10 cellular contexts compared by ENCODE assay signal in genomic region chr1:155012760-155013602, GRCh38. TPM values are rescaled to one million over a fixed set of nuclear protein-coding genes. Genes with fewer than 3 reads are reported as not detected.
DNase-seq lines count a peak whose midpoint lies in the region; ATAC-seq, FAIRE-seq and TF ChIP-seq lines count a peak whose summit lies in the region.
"Had no signal": no experiment of that assay in that cellular context is flagged by ENCODE, and none has a peak within 500 bp of the region (broad histone marks: within the 10 kb centered on the region; RNA-seq: fewer than 3 reads in every experiment).

No MANE protein-coding gene starts in this region.

- no peak for FAIRE-seq in RCC 7860 (lab: Jason Lieb, UNC)

- H3K4me3 ChIP-seq in iPS-18a (ENCODE audit: low read length) = peak overlapping the region; percentile 42

- H3K4me1 Mint-ChIP-seq in activated B cell treated with CpG ODN at 0.5 μM for 24 hours = peaks cover 85% of the 10 kb centered on the region
- peaks cover 94% of the 10 kb centered on the region for H3K4me1 Mint-ChIP-seq in stimulated activated naive CD8-positive, alpha-beta T cell treated with anti-CD3 and anti-CD28 coated beads, Interleukin-15, amount 100 ng/mL, for 72 hours

- CTCF ChIA-PET in activated B cell treated with CpG ODN at 0.5 μM for 24 hours (lab: Charles Lee) = interaction anchor here (1.1 kb wide), 1 partner anchor 57 kb away, joined by 3 read pairs; the partner anchor contains the start of gene PBXIP1

- no peaks in the 10 kb centered on the region for H3K9me3 Mint-ChIP-seq in activated B cell treated with CpG ODN at 0.5 μM for 24 hours
- no peaks in the 10 kb centered on the region for H3K9me3 Mint-ChIP-seq in stimulated activated naive CD8-positive, alpha-beta T cell treated with anti-CD3 and anti-CD28 coated beads, Interleukin-15, amount 100 ng/mL, for 72 hours

- no peak for TF ChIP-seq CTCF in activated B cell treated with CpG ODN at 0.5 μM for 24 hours (IDR thresholded peaks at IDR 0.05)

- H3K4me1 ChIP-seq in iPS-18a (ENCODE audit: control insufficient read depth, low read depth, low read length) = peaks cover 35% of the 10 kb centered on the region

- DNase-seq in activated CD8-positive, alpha-beta memory T cell treated with anti-CD3 and anti-CD28 coated beads, Interleukin-2, amount 50 U/mL, for 48 hours = peak; percentile 48
- DNase-seq in activated CD8-positive, alpha-beta memory T cell treated with anti-CD3 and anti-CD28 coated beads, Interleukin-2, amount 50 U/mL, for 4 hours = no peak
- no peak for DNase-seq in activated B cell treated with CpG ODN at 0.5 μM for 24 hours
- DNase-seq in stimulated activated naive CD8-positive, alpha-beta T cell treated with anti-CD3 and anti-CD28 coated beads, Interleukin-15, amount 100 ng/mL, for 72 hours = no peak
- no peak for DNase-seq in G401 (ENCODE audit: low spot score)
- no peak for DNase-seq in RCC 7860 (ENCODE audit: low spot score)
- DNase-seq: GOT3 had no signal

- H3K27ac Mint-ChIP-seq in activated B cell treated with CpG ODN at 0.5 μM for 24 hours = peak overlapping the region; percentile 83
- peak overlapping the region in 1 of 2 donors; percentile 63 for H3K27ac Mint-ChIP-seq in stimulated activated naive CD8-positive, alpha-beta T cell treated with anti-CD3 and anti-CD28 coated beads, Interleukin-15, amount 100 ng/mL, for 72 hours

- in situ Hi-C loops in G401 (cut with HindIII; ENCODE audit: low sequenced_read_pairs) = no loop called here

- H3K9me3 ChIP-seq in iPS-18a (ENCODE audit: control insufficient read depth, low read depth, low read length) = no peaks in the 10 kb centered on the region

- intact Hi-C loops in activated B cell treated with CpG ODN at 0.5 μM for 24 hours (cut with micrococcal nuclease) = no loop called here

- H3K27me3 Mint-ChIP-seq in activated B cell treated with CpG ODN at 0.5 μM for 24 hours = no peaks in the 10 kb centered on the region
- peaks cover 7% of the 10 kb centered on the region for H3K27me3 Mint-ChIP-seq in stimulated activated naive CD8-positive, alpha-beta T cell treated with anti-CD3 and anti-CD28 coated beads, Interleukin-15, amount 100 ng/mL, for 72 hours

- H3K4me3 Mint-ChIP-seq in activated B cell treated with CpG ODN at 0.5 μM for 24 hours = no peak overlapping the region
- H3K4me3 Mint-ChIP-seq in stimulated activated naive CD8-positive, alpha-beta T cell treated with anti-CD3 and anti-CD28 coated beads, Interleukin-15, amount 100 ng/mL, for 72 hours = peak overlapping the region; percentile 17 to 42

- ATAC-seq in activated B cell treated with CpG ODN at 0.5 μM for 24 hours (ENCODE audit: low read depth) (no peak), HG03460 (IDR thresholded peaks at IDR 0.05; ENCODE audit: unreplicated experiment) (no peak)
- ATAC-seq in stimulated activated naive CD8-positive, alpha-beta T cell treated with anti-CD3 and anti-CD28 coated beads, Interleukin-15, amount 100 ng/mL, for 72 hours = no peak

- POLR2A ChIA-PET in activated B cell treated with CpG ODN at 0.5 μM for 24 hours (lab: Charles Lee) = interaction anchor here (0.5 to 6.3 kb wide), 5 partner anchors 10 to 518 kb away, joined by 4 to 85 read pairs (median 12); partner anchors contain the start of genes PMVK, PYGO2 and ZBTB7B

- peaks cover 10% of the 10 kb centered on the region for H3K36me3 ChIP-seq in iPS-18a (ENCODE audit: control insufficient read depth, low read depth, low read length)

- H3K36me3 Mint-ChIP-seq in activated B cell treated with CpG ODN at 0.5 μM for 24 hours (ENCODE audit: low read depth) = peaks cover 17% of the 10 kb centered on the region

- no peaks in the 10 kb centered on the region for H3K27me3 ChIP-seq in iPS-18a (ENCODE audit: control insufficient read depth, insufficient read depth, low read length)

- no peak overlapping the region for H3K9ac ChIP-seq in iPS-18a (ENCODE audit: low read length)

- peak overlapping the region; percentile 63 for H3K27ac ChIP-seq in iPS-18a (ENCODE audit: low read length)

RNA-seq across cellular contexts. Expression of gene ZBTB7B, which starts 10.4 kb away (rescaled TPM):
- 56.2 and 56.6 TPM in 2 replicates for total RNA-seq in activated B cell treated with CpG ODN at 0.5 μM for 24 hours
- total RNA-seq in G401 (2014; rRNA removed; shearing (Covaris generic)) = 30.6 and 33.0 TPM in 2 replicates

RNA-seq across cellular contexts. Expression of gene LENEP, which starts 19.6 kb away (rescaled TPM):
- total RNA-seq in activated B cell treated with CpG ODN at 0.5 μM for 24 hours = 1.8 and 2.4 TPM in 2 replicates
- total RNA-seq in G401 (2014; rRNA removed; shearing (Covaris generic)) = 0.74 TPM in 1 of 2 replicates, not detected in the other
- total RNA-seq: urinary bladder had no signal

RNA-seq across cellular contexts. Expression of gene DCST2, which starts 20.6 kb away (rescaled TPM):
- total RNA-seq in activated B cell treated with CpG ODN at 0.5 μM for 24 hours = 1.0 TPM in 1 of 2 replicates, not detected in the other
- total RNA-seq in G401 (2014; rRNA removed; shearing (Covaris generic)) = 0.31 TPM in 1 of 2 replicates, not detected in the other

RNA-seq across cellular contexts. Expression of gene DCST1, which starts 20.6 kb away (rescaled TPM):
- not detected in 2 replicates for total RNA-seq in activated B cell treated with CpG ODN at 0.5 μM for 24 hours
- total RNA-seq in G401 (2014; rRNA removed; shearing (Covaris generic)) = not detected in 2 replicates
- total RNA-seq: urinary bladder had no signal

RNA-seq across cellular contexts. Expression of gene FLAD1, which starts 29.8 kb away (rescaled TPM):
- 64.1 and 69.0 TPM in 2 replicates for total RNA-seq in activated B cell treated with CpG ODN at 0.5 μM for 24 hours
- total RNA-seq in G401 (2014; rRNA removed; shearing (Covaris generic)) = 39.9 and 49.4 TPM in 2 replicates
